Comparison of ENCODE assay signal across 16 cellular contexts in genomic region chr5:28301676-28302075, GRCh38.
DNase-seq lines count a peak whose midpoint lies in the region; FAIRE-seq and TF ChIP-seq lines count a peak whose summit lies in the region.
"Had no signal": no experiment of that assay in that cellular context is flagged by ENCODE, and none has a peak within 500 bp of the region (broad histone marks: within the 10 kb centered on the region; RNA-seq: fewer than 3 reads in every experiment).

No MANE protein-coding gene starts in this region.

- no peak overlapping the region for H2BK120ac ChIP-seq in mesendoderm (ENCODE audit: low read depth, low read length)

- H3K4ac ChIP-seq in mesendoderm (ENCODE audit: low read depth, low read length), result no peak overlapping the region

- no peak overlapping the region for H4K5ac ChIP-seq in mesendoderm (ENCODE audit: low read length)

- no peak for TF ChIP-seq CTCF in bronchial epithelial cell (IDR thresholded peaks at IDR 0.05; ENCODE audit: insufficient read depth, low read length, severe bottlenecking)

- H3K27me3 ChIP-seq in bronchial epithelial cell (ENCODE audit: control insufficient read depth, insufficient read depth, low read length) (no peaks in the 10 kb centered on the region), mesendoderm (ENCODE audit: insufficient read depth, low read length, poor library complexity) (no peaks in the 10 kb centered on the region)
- H3K27me3 ChIP-seq: cardiac muscle cell had no signal

- peak; percentile 36 for DNase-seq in H4 (ENCODE audit: low spot score)
- peak; percentile 20 for DNase-seq in NCI-H460 (ENCODE audit: extremely low read depth, low read depth)
- DNase-seq in bronchial epithelial cell (ENCODE audit: low read depth), result peak; percentile 87
- DNase-seq in mesendoderm, result peak; percentile 12
- DNase-seq in effector CD8-positive, alpha-beta T cell (lab: John Stamatoyannopoulos, UW), result no peak
- no peak for DNase-seq in NCI-H526 (lab: John Stamatoyannopoulos, UW)
- DNase-seq in OCI-M2 (lab: John Stamatoyannopoulos, UW; ENCODE audit: unreplicated experiment), result no peak
- no peak for DNase-seq in GM19240 (ENCODE audit: insufficient read length, low spot score)
- DNase-seq: activated CD4-positive, alpha-beta T cell treated with anti-CD3 and anti-CD28 coated beads for 48 hours; foreskin melanocyte; NCI-H1694; NCI-H748 treated with DMSO at 0.1 percent for 48 hours; nephron progenitor cell had no signal

- FAIRE-seq in bronchial epithelial cell (lab: Jason Lieb, UNC), result no peak

- no peak overlapping the region for H2BK5ac ChIP-seq in mesendoderm (ENCODE audit: low read length)

- H3K4me2 ChIP-seq in mesendoderm (ENCODE audit: low read length), result no peak overlapping the region

- no peaks in the 10 kb centered on the region for H3K79me1 ChIP-seq in mesendoderm (ENCODE audit: low read length)

- no CpG with 5 or more reads among the region's 2 CpGs for WGBS in mesendoderm (ENCODE audit: extremely low coverage, insufficient coverage, low lambda C conversion rate)

- H2AK5ac ChIP-seq in mesendoderm (ENCODE audit: low read length), result no peak overlapping the region

- H3K4me1 ChIP-seq in mesendoderm (ENCODE audit: control insufficient read depth, low read depth, low read length), result no peaks in the 10 kb centered on the region

- no peak overlapping the region for H2BK15ac ChIP-seq in mesendoderm (replicated peaks; ENCODE audit: low read depth)

- no peaks in the 10 kb centered on the region for H3K79me2 ChIP-seq in mesendoderm (ENCODE audit: control insufficient read depth, insufficient read depth, low read length)

- no peak overlapping the region for H3K4me3 ChIP-seq in bronchial epithelial cell (ENCODE audit: low read depth, low read length)
- H3K4me3 ChIP-seq in mesendoderm (ENCODE audit: low read length), result no peak overlapping the region
- H3K4me3 ChIP-seq: cardiac muscle cell, skin epidermis, thoracic aorta had no signal

- H3K23ac ChIP-seq in mesendoderm (ENCODE audit: low read length), result no peak overlapping the region

- H3K56ac ChIP-seq in mesendoderm (ENCODE audit: low read length), result no peak overlapping the region

- no peak overlapping the region for H3K9ac ChIP-seq in mesendoderm (ENCODE audit: low read length)

- H3K27ac ChIP-seq in mesendoderm (ENCODE audit: low read depth, low read length), result no peak overlapping the region
- H3K27ac ChIP-seq: cardiac muscle cell, skin epidermis, thoracic aorta had no signal

- no peak overlapping the region for H3K18ac ChIP-seq in mesendoderm (ENCODE audit: low read length)

- no peak overlapping the region for H4K8ac ChIP-seq in mesendoderm (ENCODE audit: low read depth, low read length)

- H3K36me3 ChIP-seq in bronchial epithelial cell (ENCODE audit: control insufficient read depth, insufficient read depth, low read length) (no peaks in the 10 kb centered on the region), mesendoderm (ENCODE audit: control insufficient read depth, insufficient read depth, low read length) (no peaks in the 10 kb centered on the region)
- H3K36me3 ChIP-seq: cardiac muscle cell, thoracic aorta had no signal

Comparison
In these comparisons a context has a peak if more than half of its experiments do, and no peak if none do; other contexts are left out.
1. DNase-seq: peak in H4 (single experiment), NCI-H460 (single experiment), bronchial epithelial cell (single experiment) and mesendoderm (single experiment); none in effector CD8-positive, alpha-beta T cell (single experiment), NCI-H526 (0 of 2), OCI-M2 (single experiment) and GM19240 (single experiment).